ENCODE assay signal across 9 cellular contexts in the genomic region with DNA sequence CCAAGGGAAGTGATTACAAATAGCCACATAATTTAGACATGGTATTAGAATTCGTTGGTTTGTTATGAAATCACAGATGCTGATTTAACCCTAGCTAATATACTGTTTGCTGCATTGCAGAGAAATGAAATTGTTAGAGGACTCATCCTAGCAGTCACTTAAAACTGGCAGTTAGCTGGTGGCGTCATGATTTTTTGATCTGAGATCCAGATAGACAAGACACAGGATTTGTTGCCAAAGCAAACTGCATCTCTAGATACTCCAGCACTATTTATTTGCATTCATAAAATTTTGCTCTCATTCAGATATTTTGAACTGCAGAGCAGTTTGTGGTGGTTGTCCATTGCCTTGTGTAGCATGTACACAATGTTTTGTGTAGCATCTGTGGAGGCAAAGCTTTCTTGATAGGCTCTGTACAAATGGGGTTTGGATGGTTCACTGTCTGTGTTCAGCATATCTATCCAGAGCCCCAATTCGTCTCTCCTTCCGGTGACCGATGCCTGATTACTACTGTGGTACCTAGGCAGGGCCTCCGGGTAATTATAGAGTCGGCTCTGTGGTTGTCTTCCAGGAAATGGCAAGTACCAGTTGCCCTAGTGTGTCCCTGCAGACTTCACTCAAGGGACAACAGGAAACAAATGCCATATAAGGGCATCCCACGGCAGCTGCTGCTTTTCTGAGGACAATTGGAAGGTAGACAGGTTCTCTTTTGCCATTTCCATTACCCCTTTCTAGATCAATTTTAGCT. TPM values are rescaled to one million over a fixed set of nuclear protein-coding genes. Genes with fewer than 3 reads are reported as not detected.
DNase-seq lines count a peak whose midpoint lies in the region; ATAC-seq and TF ChIP-seq lines count a peak whose summit lies in the region.
"Had no signal": no experiment of that assay in that cellular context is flagged by ENCODE, and none has a peak within 500 bp of the region (broad histone marks: within the 10 kb centered on the region; RNA-seq: fewer than 3 reads in every experiment).

No MANE protein-coding gene starts in this region.

- H3K36me3 ChIP-seq in HCT116 (ENCODE audit: control insufficient read depth in 1 of 2, insufficient read depth in 2 of 2, low read length in 2 of 2): no peaks in the 10 kb centered on the region
- H3K36me3 ChIP-seq in MM.1S (replicated peaks; ENCODE audit: insufficient read depth, low read length): no peaks in the 10 kb centered on the region

- H3K4me3 ChIP-seq in HCT116 (replicated peaks in 1 of 2; ENCODE audit: low read depth in 1 of 2, low read length in 2 of 2): no peak overlapping the region
- peak overlapping the region; percentile 13; the same call in 1 of the 2 replicates for H3K4me3 ChIP-seq in MM.1S (ENCODE audit: low read length)
- H3K4me3 ChIP-seq: PC-9 had no signal

- H3K4me2 ChIP-seq in HCT116 (ENCODE audit: low read length) (no peak overlapping the region), MM.1S (ENCODE audit: low read depth, low read length) (peak overlapping the region; percentile 62)
- H3K4me2 ChIP-seq: PC-9 had no signal

- H3K9me3 ChIP-seq in HCT116 (ENCODE audit: control insufficient read depth in 1 of 2, insufficient read depth in 1 of 2, low read depth in 1 of 2, low read length in 2 of 2) (no peaks in the 10 kb centered on the region), MM.1S (replicated peaks; ENCODE audit: insufficient read depth, low read length) (no peaks in the 10 kb centered on the region)

- TF ChIP-seq RAD21 in HCT116 (IDR thresholded peaks at IDR 0.05; ENCODE audit: low read depth): no peak

- H3K79me2 ChIP-seq in HCT116 (ENCODE audit: insufficient read depth, low read length) (no peaks in the 10 kb centered on the region), MM.1S (ENCODE audit: low read length) (no peaks in the 10 kb centered on the region)

- H3F3A ChIP-seq in MM.1S (ENCODE audit: insufficient read depth, low read length): 0 out of 2 replicates have a peak, but pooled peaks cover 3% of the 10 kb centered on the region

- intact Hi-C loops in HCT116 (cut with micrococcal nuclease) (no loop called here), left ventricle myocardium superior (cut with micrococcal nuclease) (no loop called here)

- peaks cover 0 to 4% of the 10 kb centered on the region in 2 experiments; a peak in 1 of 4 replicates for H3K4me1 ChIP-seq in HCT116 (ENCODE audit: control insufficient read depth in 1 of 2, insufficient read depth in 2 of 2, low read length in 2 of 2)
- H3K4me1 ChIP-seq in MM.1S (ENCODE audit: low read length): peaks cover 12% of the 10 kb centered on the region

- H3K27me3 ChIP-seq in HCT116 (ENCODE audit: insufficient read depth, low read length): no peaks in the 10 kb centered on the region
- no peaks in the 10 kb centered on the region for H3K27me3 ChIP-seq in MM.1S (replicated peaks; ENCODE audit: insufficient read depth, low read length)

- no peak for DNase-seq in HCT116 (ENCODE audit: low read depth, low spot score)
- DNase-seq in MM.1S: peak; percentile 95
- DNase-seq in T-helper 22 cell (ENCODE audit: low read depth): peak; percentile 0
- DNase-seq in left ventricle myocardium superior: no peak
- DNase-seq in stimulated activated naive CD4-positive, alpha-beta T cell treated with Interleukin-2 at 50 U/mL for 16 hours (lab: John Stamatoyannopoulos, UW): peak; percentile 7
- DNase-seq in GF-D8 (lab: John Stamatoyannopoulos, UW): no peak
- no peak for DNase-seq in kidney glomerular epithelial cell (lab: John Stamatoyannopoulos, UW)

- H4K20me1 ChIP-seq in HCT116 (ENCODE audit: insufficient read depth): no peaks in the 10 kb centered on the region
- no peaks in the 10 kb centered on the region for H4K20me1 ChIP-seq in MM.1S (ENCODE audit: insufficient read depth, low read length)

- RAD21 ChIA-PET in HCT116 (lab: Charles Lee; ENCODE audit: low non-redundant PET in 1 of 2, low total read pairs in 2 of 2, uncharacterized antibody in 2 of 2, unreplicated experiment in 2 of 2): no interaction called here

- H3K27ac ChIP-seq in HCT116 (ENCODE audit: low read depth, low read length): no peak overlapping the region
- H3K27ac ChIP-seq in MM.1S (ENCODE audit: low read length): peak overlapping the region; percentile 23; the same call in 1 of the 2 replicates
- H3K27ac ChIP-seq: PC-9 had no signal

- H3K9ac ChIP-seq in HCT116 (ENCODE audit: low read length) (no peak overlapping the region), MM.1S (ENCODE audit: low read length) (no peak overlapping the region)

- POLR2A ChIA-PET in HCT116 (lab: Charles Lee): interaction anchor here (0.7 kb wide), 1 partner anchor 618 kb away, joined by 3 read pairs; no protein-coding TSS in a partner anchor

- TF ChIP-seq CTCF in HCT116 (IDR thresholded peaks at IDR 0.05 in 2 of 3, conservative IDR thresholded peaks at IDR 0.05 in 1 of 3; ENCODE audit: borderline replicate concordance in 1 of 3, insufficient read depth in 1 of 3, low read depth in 2 of 3, low read length in 2 of 3) (no peak), MM.1S (IDR thresholded peaks at IDR 0.05; ENCODE audit: low read length) (no peak)

- no TSS peak for BruUV-seq in HCT116 (replicated peaks; lab: Mats Ljungman, UMichigan)

- peak; percentile 98 for ATAC-seq in GM18519 (IDR thresholded peaks at IDR 0.05; ENCODE audit: low FRiP score, unreplicated experiment)
- 0 out of 2 replicates have a peak, but pooled peaks have one; percentile 46 for ATAC-seq in HCT116
- peak; percentile 51 for ATAC-seq in left ventricle myocardium superior

- CTCF ChIA-PET in HCT116 (lab: Charles Lee): interaction anchor here (0.9 to 1.3 kb wide), 3 partner anchors 15 to 279 kb away, joined by 3 to 4 read pairs (median 3); no protein-coding TSS in a partner anchor

- no peaks in the 10 kb centered on the region for H3K9me2 ChIP-seq in HCT116 (ENCODE audit: insufficient read depth)
- no peaks in the 10 kb centered on the region for H3K9me2 ChIP-seq in MM.1S (replicated peaks; ENCODE audit: insufficient read depth, low read length)

- no peak for TF ChIP-seq POLR2A in HCT116 (IDR thresholded peaks at IDR 0.05; ENCODE audit: borderline replicate concordance, extremely low read depth, insufficient read depth, insufficient read length)

- H2AFZ ChIP-seq in HCT116 (ENCODE audit: low read depth, low read length, poor library complexity, severe bottlenecking): no peak overlapping the region
- H2AFZ ChIP-seq in MM.1S (ENCODE audit: low read length): peak overlapping the region; percentile 74
- H2AFZ ChIP-seq: PC-9 had no signal

TF ChIP-seq in HCT116, 20 proteins besides CTCF, POLR2A, EP300 and RAD21:
- TF ChIP-seq CBX3 (IDR thresholded peaks at IDR 0.05; ENCODE audit: low read depth): no peak
- peak; percentile 96 for TF ChIP-seq SRF (IDR thresholded peaks at IDR 0.05; ENCODE audit: low read depth)
TF ChIP-seq in HCT116: peak in this region for 1.

RNA-seq across cellular contexts. Expression of gene SPARCL1, which starts 30.1 kb away (rescaled TPM):
- 0.96 TPM for total RNA-seq in HCT116 (2021; ENCODE audit: unreplicated experiment)
- polyA plus RNA-seq in HCT116 (2012): 0.02 and 0.03 TPM in 2 replicates
- total RNA-seq in left ventricle myocardium superior: 354 TPM
- total RNA-seq: PC-9 had no signal

RNA-seq across cellular contexts. Expression of gene DSPP, which starts 49.1 kb away (rescaled TPM):
- total RNA-seq in HCT116 (2021; ENCODE audit: unreplicated experiment) (not detected), left ventricle myocardium superior (not detected)
- polyA plus RNA-seq in HCT116 (2012): not detected in 2 replicates
- total RNA-seq: PC-9 had no signal

Comparison
In these comparisons a context has a peak if more than half of its experiments do, and no peak if none do; other contexts are left out.
1. ATAC-seq: peak in every context shown above with its lines; median percentile 98 in GM18519; 51 in left ventricle myocardium superior; 46 in HCT116.
2. DNase-seq: peak in MM.1S (single experiment), T-helper 22 cell (single experiment) and stimulated activated naive CD4-positive, alpha-beta T cell treated with Interleukin-2 at 50 U/mL for 16 hours (single experiment); none in HCT116 (single experiment), left ventricle myocardium superior (single experiment), GF-D8 (single experiment) and kidney glomerular epithelial cell (single experiment).
3. RNA of gene SPARCL1, which starts 30.1 kb away (total RNA-seq): 354 TPM in left ventricle myocardium superior (single experiment); 0.96 TPM in HCT116 (single experiment); every median in the first group is over 100 times any median in the second.